In genomic region chr11:65714433-65714832, GRCh38 we compare ENCODE assay signal across 15 cellular contexts. TPM values are rescaled to one million over a fixed set of nuclear protein-coding genes. Genes with fewer than 3 reads are reported as not detected.
A peak's percentile ranks its signal among the peaks of the same experiment; 100 is the strongest.
DNase-seq lines count a peak whose midpoint lies in the region; ATAC-seq lines count a peak whose summit lies in the region.
"Had no signal": no experiment of that assay in that cellular context is flagged by ENCODE, and none has a peak within 500 bp of the region (broad histone marks: within the 10 kb centered on the region; RNA-seq: fewer than 3 reads in every experiment).

No MANE protein-coding gene starts in this region.

- H3K4me3 Mint-ChIP-seq in activated naive CD4-positive, alpha-beta T cell treated with anti-CD3 and anti-CD28 coated beads, Interleukin-2, amount 50 U/mL, for 24 hours, result peak overlapping the region; percentile 58
- H3K4me3 Mint-ChIP-seq in activated CD4-positive, alpha-beta memory T cell treated with anti-CD3 and anti-CD28 coated beads, Interleukin-2, amount 10 ng/mL, durations not matched to agents 7 days and 5 days, result peak overlapping the region; percentile 32
- no peak overlapping the region for H3K4me3 Mint-ChIP-seq in stimulated activated effector memory CD8-positive, alpha-beta T cell treated with anti-CD3 and anti-CD28 coated beads, Interleukin-12 subunit alpha, Interleukin-12 subunit beta, amount 100 ng/mL, for 72 hours

- DNase-seq in activated naive CD4-positive, alpha-beta T cell treated with Interleukin-2 at 50 U/mL for 16 hours, result no peak
- no peak for DNase-seq in activated CD4-positive, alpha-beta memory T cell treated with anti-CD3 and anti-CD28 coated beads, Interleukin-2, amount 10 ng/mL, durations not matched to agents 7 days and 5 days
- DNase-seq in left lobe of liver (ENCODE audit: low spot score), result peak; percentile 35
- DNase-seq in stimulated activated effector memory CD8-positive, alpha-beta T cell treated with anti-CD3 and anti-CD28 coated beads, Interleukin-12 subunit alpha, Interleukin-12 subunit beta, amount 100 ng/mL, for 72 hours (ENCODE audit: low spot score in 2 of 2), result no peak
- DNase-seq in effector memory CD4-positive, alpha-beta T cell, result no peak
- DNase-seq in SW480 (ENCODE audit: low spot score), result no peak
- DNase-seq in right cardiac atrium, result no peak
- DNase-seq: dermis blood vessel endothelial cell, foreskin melanocyte, NCI-H774, nucleus accumbens, SHP77 had no signal

- POLR2A ChIA-PET in activated CD4-positive, alpha-beta memory T cell treated with anti-CD3 and anti-CD28 coated beads, Interleukin-2, amount 10 ng/mL, durations not matched to agents 7 days and 5 days (lab: Charles Lee), result interaction anchor here (1.7 kb wide), 1 partner anchor 288 kb away, joined by 4 read pairs; the partner anchor contains the start of genes BANF1 and EIF1AD

- H3K27me3 Mint-ChIP-seq in activated naive CD4-positive, alpha-beta T cell treated with anti-CD3 and anti-CD28 coated beads, Interleukin-2, amount 50 U/mL, for 24 hours, result no peaks in the 10 kb centered on the region
- H3K27me3 Mint-ChIP-seq in activated CD4-positive, alpha-beta memory T cell treated with anti-CD3 and anti-CD28 coated beads, Interleukin-2, amount 10 ng/mL, durations not matched to agents 7 days and 5 days, result no peaks in the 10 kb centered on the region

- peaks cover 14% of the 10 kb centered on the region for H3K4me1 ChIP-seq in effector memory CD4-positive, alpha-beta T cell (ENCODE audit: control insufficient read depth, insufficient read depth, low read length, poor library complexity, severe bottlenecking)
- H3K4me1 ChIP-seq in right cardiac atrium (ENCODE audit: control insufficient read depth, insufficient read depth, low read length), result peaks cover 4% of the 10 kb centered on the region

- H3K4me1 Mint-ChIP-seq in activated naive CD4-positive, alpha-beta T cell treated with anti-CD3 and anti-CD28 coated beads, Interleukin-2, amount 50 U/mL, for 24 hours, result peaks cover 40% of the 10 kb centered on the region
- peaks cover 62% of the 10 kb centered on the region for H3K4me1 Mint-ChIP-seq in activated CD4-positive, alpha-beta memory T cell treated with anti-CD3 and anti-CD28 coated beads, Interleukin-2, amount 10 ng/mL, durations not matched to agents 7 days and 5 days
- H3K4me1 Mint-ChIP-seq in stimulated activated effector memory CD8-positive, alpha-beta T cell treated with anti-CD3 and anti-CD28 coated beads, Interleukin-12 subunit alpha, Interleukin-12 subunit beta, amount 100 ng/mL, for 72 hours, result peaks cover 63% of the 10 kb centered on the region

- intact Hi-C loops in right cardiac atrium (cut with DNase I), result loop anchor here in 3 of 4 donors (5.0 to 10.0 kb wide), 5 partner anchors 60 to 270 kb away; partner anchors contain the start of gene AP5B1 (in 1 of the 3)

- no peak overlapping the region for H3K27ac ChIP-seq in effector memory CD4-positive, alpha-beta T cell (ENCODE audit: insufficient read depth, low read length, poor library complexity, severe bottlenecking)
- H3K27ac ChIP-seq in right cardiac atrium (ENCODE audit: low read length), result no peak overlapping the region
- H3K27ac ChIP-seq: right atrium auricular region had no signal

- peaks cover 53% of the 10 kb centered on the region for H3K36me3 ChIP-seq in effector memory CD4-positive, alpha-beta T cell (ENCODE audit: control insufficient read depth, insufficient read depth, low read length)

- WGBS in right cardiac atrium, result 93% methylated on average over 16 of the region's 16 CpGs

- H3K27ac Mint-ChIP-seq in activated naive CD4-positive, alpha-beta T cell treated with anti-CD3 and anti-CD28 coated beads, Interleukin-2, amount 50 U/mL, for 24 hours, result peak overlapping the region; percentile 55
- no peak overlapping the region for H3K27ac Mint-ChIP-seq in activated CD4-positive, alpha-beta memory T cell treated with anti-CD3 and anti-CD28 coated beads, Interleukin-2, amount 10 ng/mL, durations not matched to agents 7 days and 5 days
- H3K27ac Mint-ChIP-seq in stimulated activated effector memory CD8-positive, alpha-beta T cell treated with anti-CD3 and anti-CD28 coated beads, Interleukin-12 subunit alpha, Interleukin-12 subunit beta, amount 100 ng/mL, for 72 hours, result peak overlapping the region; percentile 44

- no peaks in the 10 kb centered on the region for H3K9me3 Mint-ChIP-seq in activated naive CD4-positive, alpha-beta T cell treated with anti-CD3 and anti-CD28 coated beads, Interleukin-2, amount 50 U/mL, for 24 hours
- no peaks in the 10 kb centered on the region for H3K9me3 Mint-ChIP-seq in activated CD4-positive, alpha-beta memory T cell treated with anti-CD3 and anti-CD28 coated beads, Interleukin-2, amount 10 ng/mL, durations not matched to agents 7 days and 5 days
- no peaks in the 10 kb centered on the region for H3K9me3 Mint-ChIP-seq in stimulated activated effector memory CD8-positive, alpha-beta T cell treated with anti-CD3 and anti-CD28 coated beads, Interleukin-12 subunit alpha, Interleukin-12 subunit beta, amount 100 ng/mL, for 72 hours
- H3K9me3 Mint-ChIP-seq: CD8-positive, alpha-beta T cell had no signal

- H3K9me3 ChIP-seq in effector memory CD4-positive, alpha-beta T cell (ENCODE audit: control insufficient read depth, low read length), result no peaks in the 10 kb centered on the region
- H3K9me3 ChIP-seq in right cardiac atrium (ENCODE audit: control insufficient read depth, low read length), result no peaks in the 10 kb centered on the region
- H3K9me3 ChIP-seq: right atrium auricular region had no signal

- CTCF ChIA-PET in activated CD4-positive, alpha-beta memory T cell treated with anti-CD3 and anti-CD28 coated beads, Interleukin-2, amount 10 ng/mL, durations not matched to agents 7 days and 5 days (lab: Charles Lee), result interaction anchor here (5.0 kb wide), 1 partner anchor 56 kb away, joined by 35 read pairs; no protein-coding TSS in a partner anchor

- no peaks in the 10 kb centered on the region for H3K27me3 ChIP-seq in effector memory CD4-positive, alpha-beta T cell (replicated peaks; ENCODE audit: control insufficient read depth, insufficient read depth, low read length, poor library complexity, severe bottlenecking)
- H3K27me3 ChIP-seq in right cardiac atrium (ENCODE audit: control insufficient read depth, insufficient read depth), result no peaks in the 10 kb centered on the region
- H3K27me3 ChIP-seq: right atrium auricular region had no signal

- peaks cover 16% of the 10 kb centered on the region for H3K36me3 Mint-ChIP-seq in activated naive CD4-positive, alpha-beta T cell treated with anti-CD3 and anti-CD28 coated beads, Interleukin-2, amount 50 U/mL, for 24 hours
- peaks cover 66% of the 10 kb centered on the region for H3K36me3 Mint-ChIP-seq in activated CD4-positive, alpha-beta memory T cell treated with anti-CD3 and anti-CD28 coated beads, Interleukin-2, amount 10 ng/mL, durations not matched to agents 7 days and 5 days (ENCODE audit: low read depth)
- peaks cover 80% of the 10 kb centered on the region for H3K36me3 Mint-ChIP-seq in stimulated activated effector memory CD8-positive, alpha-beta T cell treated with anti-CD3 and anti-CD28 coated beads, Interleukin-12 subunit alpha, Interleukin-12 subunit beta, amount 100 ng/mL, for 72 hours

- H3K4me3 ChIP-seq in effector memory CD4-positive, alpha-beta T cell (ENCODE audit: insufficient read depth, low read depth, low read length, poor library complexity, severe bottlenecking), result no peak overlapping the region
- H3K4me3 ChIP-seq in right cardiac atrium (ENCODE audit: low read length), result no peak overlapping the region
- H3K4me3 ChIP-seq: right atrium auricular region had no signal

- ATAC-seq in left lobe of liver, result no peak
- no peak for ATAC-seq in stimulated activated effector memory CD8-positive, alpha-beta T cell treated with anti-CD3 and anti-CD28 coated beads, Interleukin-12 subunit alpha, Interleukin-12 subunit beta, amount 100 ng/mL, for 72 hours
- ATAC-seq in right cardiac atrium, result no peak
- ATAC-seq: CD8-positive, alpha-beta T cell had no signal

RNA-seq across cellular contexts. Expression of gene KAT5, which starts 2.4 kb away (rescaled TPM):
- 10 to 100 TPM; 62.6 to 63.0 TPM for total RNA-seq in activated CD4-positive, alpha-beta memory T cell treated with anti-CD3 and anti-CD28 coated beads, Interleukin-2, amount 10 ng/mL, durations not matched to agents 7 days and 5 days
- total RNA-seq in left lobe of liver (19.4 TPM), right cardiac atrium (10 to 100 TPM; 49.0 to 57.2 (median 54.0) TPM)
- 49.1 TPM for polyA plus RNA-seq in right cardiac atrium

RNA-seq across cellular contexts. Expression of gene RNASEH2C, which starts 6.2 kb away (rescaled TPM):
- total RNA-seq in activated CD4-positive, alpha-beta memory T cell treated with anti-CD3 and anti-CD28 coated beads, Interleukin-2, amount 10 ng/mL, durations not matched to agents 7 days and 5 days, result 10 to 100 TPM; 80.3 to 81.9 TPM
- total RNA-seq in left lobe of liver (24.2 TPM), right cardiac atrium (10 to 100 TPM; 68.1 to 94.4 (median 76.4) TPM)
- 158 TPM for polyA plus RNA-seq in right cardiac atrium

RNA-seq across cellular contexts. Expression of gene RELA, which starts 51.7 kb away (rescaled TPM):
- 100 to 1,000 TPM in 1 of 2 experiments, 10 to 100 TPM in 1; 91.2 to 102 TPM for total RNA-seq in activated CD4-positive, alpha-beta memory T cell treated with anti-CD3 and anti-CD28 coated beads, Interleukin-2, amount 10 ng/mL, durations not matched to agents 7 days and 5 days
- total RNA-seq in left lobe of liver (34.3 TPM), right cardiac atrium (10 to 100 TPM; 40.1 to 54.6 (median 40.9) TPM)
- polyA plus RNA-seq in right cardiac atrium, result 30.6 TPM
